ENCODE assay signal across 12 cellular contexts in the genomic region with DNA sequence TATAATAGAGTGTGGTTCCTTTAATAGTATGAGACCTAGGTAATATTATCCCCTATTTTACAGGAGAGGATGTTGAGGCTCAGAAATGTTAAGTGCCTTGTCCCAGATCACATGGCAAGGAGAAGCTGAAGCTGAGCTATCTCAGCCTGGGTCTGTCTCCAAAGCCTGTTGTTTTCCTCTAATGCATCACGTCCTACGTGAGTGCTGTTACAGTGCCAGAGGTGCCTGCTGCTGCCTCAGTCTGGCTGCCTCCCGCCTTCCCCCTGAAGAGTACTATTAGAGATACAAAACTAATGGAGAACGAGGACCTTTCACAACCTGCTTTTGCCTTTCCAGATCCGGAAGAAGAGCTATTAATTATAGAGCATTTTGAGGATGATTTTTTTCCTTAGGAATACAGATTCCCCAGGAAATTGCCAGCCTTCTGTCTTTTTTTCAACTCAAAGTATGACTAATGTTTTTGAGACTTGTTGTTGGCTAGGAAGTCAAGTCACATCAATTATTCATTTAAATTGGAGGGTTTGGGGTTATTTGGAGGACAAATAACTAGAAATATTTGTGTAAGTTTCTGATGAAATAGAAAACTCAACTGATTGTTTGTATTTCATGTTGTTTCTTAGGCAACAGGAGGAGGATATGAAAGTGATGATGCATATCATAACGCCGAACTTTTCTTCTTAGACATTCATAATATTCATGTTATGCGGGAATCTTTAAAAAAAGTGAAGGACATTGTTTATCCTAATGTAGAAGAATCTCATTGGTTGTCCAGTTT. TPM values are rescaled to one million over a fixed set of nuclear protein-coding genes. Genes with fewer than 3 reads are reported as not detected.
DNase-seq lines count a peak whose midpoint lies in the region; ATAC-seq and TF ChIP-seq lines count a peak whose summit lies in the region.
"Had no signal": no experiment of that assay in that cellular context is flagged by ENCODE, and none has a peak within 500 bp of the region (broad histone marks: within the 10 kb centered on the region; RNA-seq: fewer than 3 reads in every experiment).

No MANE protein-coding gene starts in this region.

- no peak overlapping the region; the same call in 1 of the 2 replicates for H4K91ac ChIP-seq in IMR-90 (ENCODE audit: insufficient read depth, low read depth, low read length)

- H2AFZ ChIP-seq in IMR-90 (replicated peaks; ENCODE audit: low read length, poor library complexity) = peak overlapping the region; percentile 21

- peak overlapping the region; percentile 5 for H2BK5ac ChIP-seq in IMR-90 (ENCODE audit: low read depth, low read length, poor library complexity, severe bottlenecking)

- no peaks in the 10 kb centered on the region for H3K9me3 Mint-ChIP-seq in chondrocyte (ENCODE audit: low read depth)
- H3K9me3 Mint-ChIP-seq in activated T-helper 1 cell treated with anti-CD3 and anti-CD28 coated beads, Interleukin-12 subunit alpha, Interleukin-12 subunit beta, Interleukin-2, Interleukin-4 antibody, amounts not matched to agents 30 ng/mL and 10 ng/mL and 1 ng/mL, durations not matched to agents 14 hours and 24 hours and 36 hours = no peaks in the 10 kb centered on the region
- H3K9me3 Mint-ChIP-seq: central memory CD8-positive, alpha-beta T cell had no signal

- H3K9me1 ChIP-seq in IMR-90 (ENCODE audit: insufficient read depth, low read length) = no peaks in the 10 kb centered on the region

- DNase-seq in AG20443 (ENCODE audit: low spot score) (peak; percentile 7), IMR-90 (peak; percentile 57), chondrocyte (ENCODE audit: low spot score) (no peak), cortex of kidney (lab: John Stamatoyannopoulos, UW) (no peak)
- no peak for DNase-seq in activated T-helper 1 cell treated with anti-CD3 and anti-CD28 coated beads, Interleukin-12 subunit alpha, Interleukin-12 subunit beta, Interleukin-2, Interleukin-4 antibody, amounts not matched to agents 30 ng/mL and 10 ng/mL and 1 ng/mL, durations not matched to agents 14 hours and 24 hours and 36 hours (ENCODE audit: low spot score)
- DNase-seq: DMS153, KBM-7 had no signal

- CTCF ChIA-PET in IMR-90 (lab: Yijun Ruan, JAX) = interaction anchor here (1.0 kb wide), 1 partner anchor 9 kb away, joined by 3 read pairs; no protein-coding TSS in a partner anchor

- TF ChIP-seq POLR2A in IMR-90 (IDR thresholded peaks at IDR 0.05; ENCODE audit: low read depth, low read length) = no peak

- H4K8ac ChIP-seq in IMR-90 (ENCODE audit: low read depth in 2 of 2, low read length in 2 of 2) = peak overlapping the region in 1 of 2 experiments; percentile 24; a peak in 1 of 4 replicates

- no CpG with 5 or more reads among the region's 8 CpGs for WGBS in IMR-90 (ENCODE audit: extremely low coverage in 2 of 2, insufficient read length in 1 of 2), 2 experiments

- H3K27me3 Mint-ChIP-seq in chondrocyte (ENCODE audit: low read depth) = no peaks in the 10 kb centered on the region
- no peaks in the 10 kb centered on the region for H3K27me3 Mint-ChIP-seq in activated T-helper 1 cell treated with anti-CD3 and anti-CD28 coated beads, Interleukin-12 subunit alpha, Interleukin-12 subunit beta, Interleukin-2, Interleukin-4 antibody, amounts not matched to agents 30 ng/mL and 10 ng/mL and 1 ng/mL, durations not matched to agents 14 hours and 24 hours and 36 hours (ENCODE audit: insufficient read depth)
- H3K27me3 Mint-ChIP-seq: central memory CD8-positive, alpha-beta T cell had no signal

- no peak overlapping the region for H3K4me3 ChIP-seq in IMR-90 (ENCODE audit: insufficient read depth, low read depth, low read length)
- no peak overlapping the region for H3K4me3 ChIP-seq in muscle layer of duodenum (ENCODE audit: low read depth in 1 of 2, low read length in 2 of 2)

- H3K4me1 ChIP-seq in IMR-90 (ENCODE audit: control insufficient read depth, insufficient read depth, low read length) (peaks cover 2% of the 10 kb centered on the region; the same call in 1 of the 2 replicates), muscle layer of duodenum (ENCODE audit: control insufficient read depth in 1 of 2, insufficient read depth in 2 of 2, low read length in 2 of 2) (peaks cover 0 to 5% of the 10 kb centered on the region in 2 donors)

- no peaks in the 10 kb centered on the region for H4K20me1 ChIP-seq in IMR-90 (ENCODE audit: insufficient read depth, low read length)

- no peak overlapping the region for H3K9ac ChIP-seq in IMR-90 (ENCODE audit: low read depth, low read length)

- no peak overlapping the region for H2AK5ac ChIP-seq in IMR-90 (ENCODE audit: low read depth, low read length)

- H3K4me1 Mint-ChIP-seq in chondrocyte (ENCODE audit: low read depth) = peaks cover 20% of the 10 kb centered on the region
- H3K4me1 Mint-ChIP-seq in activated T-helper 1 cell treated with anti-CD3 and anti-CD28 coated beads, Interleukin-12 subunit alpha, Interleukin-12 subunit beta, Interleukin-2, Interleukin-4 antibody, amounts not matched to agents 30 ng/mL and 10 ng/mL and 1 ng/mL, durations not matched to agents 14 hours and 24 hours and 36 hours (ENCODE audit: low read depth) = peaks cover 4% of the 10 kb centered on the region

- H3K23ac ChIP-seq in IMR-90 (ENCODE audit: low read depth, low read length) = peak overlapping the region; percentile 11; the same call in 1 of the 2 replicates

- H3K18ac ChIP-seq in IMR-90 (ENCODE audit: low read depth, low read length) = no peak overlapping the region

- H3K27ac ChIP-seq in IMR-90 (ENCODE audit: insufficient read depth, low read length) (peak overlapping the region; percentile 41; the same call in 1 of the 2 replicates), muscle layer of duodenum (ENCODE audit: low read length) (peak overlapping the region; percentile 21)

- no peak for TF ChIP-seq RAD21 in IMR-90 (IDR thresholded peaks at IDR 0.05; ENCODE audit: low read length)

- no peak overlapping the region for H4K5ac ChIP-seq in IMR-90 (ENCODE audit: low read depth, low read length)

- no peak overlapping the region for H2BK20ac ChIP-seq in IMR-90 (ENCODE audit: low read depth, low read length)

- no peak overlapping the region for H2AK9ac ChIP-seq in IMR-90 (replicated peaks; ENCODE audit: low read depth, low read length, poor library complexity)

- H2BK15ac ChIP-seq in IMR-90 (ENCODE audit: low read depth, low read length) = no peak overlapping the region

- H3K4me2 ChIP-seq in IMR-90 (ENCODE audit: low read depth, low read length) = no peak overlapping the region

- H3K4ac ChIP-seq in IMR-90 (ENCODE audit: low read depth, low read length) = peak overlapping the region; percentile 16; the same call in 1 of the 2 replicates

- H3K14ac ChIP-seq in IMR-90 (replicated peaks; ENCODE audit: low read depth, low read length) = peak overlapping the region; percentile 48; the same call in 1 of the 2 replicates

- H3K9me3 ChIP-seq in IMR-90 (ENCODE audit: control insufficient read depth, insufficient read depth, low read length) (no peaks in the 10 kb centered on the region), muscle layer of duodenum (ENCODE audit: control insufficient read depth in 1 of 2, low read length in 2 of 2) (no peaks in the 10 kb centered on the region)

- peak overlapping the region; percentile 6; the same call in 1 of the 2 replicates for H2BK120ac ChIP-seq in IMR-90 (ENCODE audit: low read depth, low read length)

- ATAC-seq in IMR-90 (ENCODE audit: low read depth) = peak; percentile 65
- ATAC-seq in HG03571 (IDR thresholded peaks at IDR 0.05; ENCODE audit: unreplicated experiment) = no peak
- ATAC-seq in HG02610 (IDR thresholded peaks at IDR 0.05; ENCODE audit: unreplicated experiment) = no peak
- ATAC-seq: Panc1 had no signal

- H3K36me3 ChIP-seq in IMR-90 (ENCODE audit: control insufficient read depth, insufficient read depth, low read length) (no peaks in the 10 kb centered on the region), muscle layer of duodenum (ENCODE audit: control insufficient read depth in 1 of 2, insufficient read depth in 2 of 2, low read length in 2 of 2) (peaks cover 6 to 8% of the 10 kb centered on the region in 2 donors)

- H3K27me3 ChIP-seq in IMR-90 (ENCODE audit: control insufficient read depth, insufficient read depth, low read length) = no peaks in the 10 kb centered on the region
- no peaks in the 10 kb centered on the region for H3K27me3 ChIP-seq in muscle layer of duodenum (ENCODE audit: low read depth, low read length)

- H3K79me1 ChIP-seq in IMR-90 (ENCODE audit: low read depth in 1 of 2, low read length in 2 of 2) = no peaks in the 10 kb centered on the region

- POLR2A ChIA-PET in IMR-90 (lab: Charles Lee; ENCODE audit: unreplicated experiment) = no interaction called here

- in situ Hi-C loops in IMR-90 (cut with MboI; ENCODE audit: low sequenced_read_pairs) = no loop called here

- H3K36me3 Mint-ChIP-seq in chondrocyte (ENCODE audit: low read depth) = peaks cover 4% of the 10 kb centered on the region
- H3K36me3 Mint-ChIP-seq in activated T-helper 1 cell treated with anti-CD3 and anti-CD28 coated beads, Interleukin-12 subunit alpha, Interleukin-12 subunit beta, Interleukin-2, Interleukin-4 antibody, amounts not matched to agents 30 ng/mL and 10 ng/mL and 1 ng/mL, durations not matched to agents 14 hours and 24 hours and 36 hours (ENCODE audit: low read depth) = peaks cover 34% of the 10 kb centered on the region

- TF ChIP-seq CTCF in IMR-90 (conservative IDR thresholded peaks at IDR 0.05; ENCODE audit: low read depth, low read length) (no peak), chondrocyte (IDR thresholded peaks at IDR 0.05) (no peak)

- dilution Hi-C loops in IMR-90 (cut with HindIII; ENCODE audit: low sequenced_read_pairs, unreplicated experiment) = no loop called here

- H3K4me3 Mint-ChIP-seq in chondrocyte (ENCODE audit: unreplicated experiment) = no peak overlapping the region
- H3K4me3 Mint-ChIP-seq in activated T-helper 1 cell treated with anti-CD3 and anti-CD28 coated beads, Interleukin-12 subunit alpha, Interleukin-12 subunit beta, Interleukin-2, Interleukin-4 antibody, amounts not matched to agents 30 ng/mL and 10 ng/mL and 1 ng/mL, durations not matched to agents 14 hours and 24 hours and 36 hours = no peak overlapping the region
- H3K4me3 Mint-ChIP-seq: central memory CD8-positive, alpha-beta T cell had no signal

- BruUV-seq in IMR-90 (replicated peaks; lab: Mats Ljungman, UMichigan) = no TSS peak

- H3K56ac ChIP-seq in IMR-90 (ENCODE audit: extremely low read depth, insufficient read depth, low read length) = no peak overlapping the region

- intact Hi-C loops in IMR-90 (cut with micrococcal nuclease) = no loop called here
- intact Hi-C loops in activated T-helper 1 cell treated with anti-CD3 and anti-CD28 coated beads, Interleukin-12 subunit alpha, Interleukin-12 subunit beta, Interleukin-2, Interleukin-4 antibody, amounts not matched to agents 30 ng/mL and 10 ng/mL and 1 ng/mL, durations not matched to agents 14 hours and 24 hours and 36 hours (cut with micrococcal nuclease) = no loop called here

- peak overlapping the region; percentile 84 for H3K27ac Mint-ChIP-seq in chondrocyte (ENCODE audit: unreplicated experiment)
- H3K27ac Mint-ChIP-seq in activated T-helper 1 cell treated with anti-CD3 and anti-CD28 coated beads, Interleukin-12 subunit alpha, Interleukin-12 subunit beta, Interleukin-2, Interleukin-4 antibody, amounts not matched to agents 30 ng/mL and 10 ng/mL and 1 ng/mL, durations not matched to agents 14 hours and 24 hours and 36 hours = no peak overlapping the region

RNA-seq across cellular contexts. Expression of a gene that starts 43.9 kb away (rescaled TPM):
- total RNA-seq in IMR-90 (2012; rRNA removed) (19.0 and 22.8 TPM in 2 replicates), chondrocyte (20.9 to 23.6 TPM (median 21.3 TPM) in 3 replicates)
- polyA plus RNA-seq in IMR-90 (2012; rRNA removed) = 24.2 and 28.8 TPM in 2 replicates
- 11.8 and 12.6 TPM in 2 replicates for polyA plus RNA-seq in IMR-90 (2012; cell fraction: cytosol; rRNA removed)
- polyA plus RNA-seq in IMR-90 (2012; cell fraction: nucleus; rRNA removed; ENCODE audit: low replicate concordance) = 74.1 and 165 TPM in 2 replicates
- total RNA-seq in activated T-helper 1 cell treated with anti-CD3 and anti-CD28 coated beads, Interleukin-12 subunit alpha, Interleukin-12 subunit beta, Interleukin-2, Interleukin-4 antibody, amounts not matched to agents 30 ng/mL and 10 ng/mL and 1 ng/mL, durations not matched to agents 14 hours and 24 hours and 36 hours = 31.8 and 40.0 TPM in 2 replicates

Comparison
In these comparisons a context has a peak if more than half of its experiments do, and no peak if none do; other contexts are left out.
1. DNase-seq: peak in AG20443 (single experiment) and IMR-90 (single experiment); none in chondrocyte (single experiment), activated T-helper 1 cell treated with anti-CD3 and anti-CD28 coated beads, Interleukin-12 subunit alpha, Interleukin-12 subunit beta, Interleukin-2, Interleukin-4 antibody, amounts not matched to agents 30 ng/mL and 10 ng/mL and 1 ng/mL, durations not matched to agents 14 hours and 24 hours and 36 hours (single experiment) and cortex of kidney (single experiment).